Comparison of ENCODE assay signal across 1 cellular context in genomic region chr22:37197451-37198289, GRCh38.
TF ChIP-seq lines count a peak whose summit lies in the region.

No MANE protein-coding gene starts in this region.

TF ChIP-seq in HepG2, 621 proteins besides CTCF, POLR2A, EP300 and RAD21 (continued from another document and continues in another):
- TF ChIP-seq ZHX1 (CRISPR knock-in tag; IDR thresholded peaks at IDR 0.05; ENCODE audit: low read depth): no peak
- no peak for TF ChIP-seq CEBPG (CRISPR knock-in tag; IDR thresholded peaks at IDR 0.05)
- TF ChIP-seq HDAC2 (CRISPR knock-in tag; IDR thresholded peaks at IDR 0.05): 0 out of 2 replicates have a peak, but pooled peaks have one; percentile 11
- 0 out of 2 replicates have a peak, but pooled peaks have one; percentile 1 for TF ChIP-seq ZNF343 (CRISPR knock-in tag; IDR thresholded peaks at IDR 0.05)
- TF ChIP-seq HMGXB3 (CRISPR knock-in tag; IDR thresholded peaks at IDR 0.05; ENCODE audit: borderline replicate concordance): no peak
- no peak for TF ChIP-seq ARHGAP35 (CRISPR knock-in tag; IDR thresholded peaks at IDR 0.05; ENCODE audit: borderline replicate concordance)
- TF ChIP-seq TEAD3 (CRISPR knock-in tag; optimal IDR thresholded peaks at IDR 0.05; ENCODE audit: borderline replicate concordance): no peak
- no peak for TF ChIP-seq POLR2AphosphoS2 (IDR thresholded peaks at IDR 0.05; ENCODE audit: low read depth, low read length)
- TF ChIP-seq ZBTB42 (CRISPR knock-in tag; IDR thresholded peaks at IDR 0.05): no peak
- no peak for TF ChIP-seq ZNF646 (CRISPR knock-in tag; IDR thresholded peaks at IDR 0.05)
- no peak for TF ChIP-seq GABPB1 (CRISPR knock-in tag; IDR thresholded peaks at IDR 0.05)
- 0 out of 2 replicates have a peak, but pooled peaks have one; percentile 52 for TF ChIP-seq ZNF788 (CRISPR knock-in tag; IDR thresholded peaks at IDR 0.05; ENCODE audit: borderline replicate concordance)
- TF ChIP-seq SMAD3 (CRISPR knock-in tag; IDR thresholded peaks at IDR 0.05): no peak
- no peak for TF ChIP-seq IRF9 (CRISPR knock-in tag; IDR thresholded peaks at IDR 0.05; ENCODE audit: borderline replicate concordance)
- no peak; the same call in 1 of the 2 replicates for TF ChIP-seq ZNF891 (CRISPR knock-in tag; IDR thresholded peaks at IDR 0.05)
- TF ChIP-seq UBTF (CRISPR knock-in tag; IDR thresholded peaks at IDR 0.05): no peak; the same call in 1 of the 2 replicates
- no peak for TF ChIP-seq USF2 (IDR thresholded peaks at IDR 0.05; ENCODE audit: low read depth, low read length)
- TF ChIP-seq USF2 (CRISPR knock-in tag; IDR thresholded peaks at IDR 0.05; ENCODE audit: borderline replicate concordance): 0 out of 2 replicates have a peak, but pooled peaks have one; percentile 14
- no peak for TF ChIP-seq KLF12 (CRISPR knock-in tag; IDR thresholded peaks at IDR 0.05; ENCODE audit: borderline replicate concordance)
- TF ChIP-seq MATR3 (CRISPR knock-in tag; IDR thresholded peaks at IDR 0.05): no peak
- TF ChIP-seq ZNF331 (CRISPR knock-in tag; IDR thresholded peaks at IDR 0.05): no peak
- TF ChIP-seq ZNF337 (CRISPR knock-in tag; IDR thresholded peaks at IDR 0.05; ENCODE audit: borderline replicate concordance, low read depth): no peak
- 0 out of 2 replicates have a peak, but pooled peaks have one; percentile 45 for TF ChIP-seq HNRNPL (IDR thresholded peaks at IDR 0.05; ENCODE audit: low read depth, low read length)
- no peak for TF ChIP-seq ZFP62 (CRISPR knock-in tag; IDR thresholded peaks at IDR 0.05)
- TF ChIP-seq ZNF619 (CRISPR knock-in tag; IDR thresholded peaks at IDR 0.05): no peak
- peak; percentile 4; the same call in 1 of the 2 replicates for TF ChIP-seq NFE2L2 (IDR thresholded peaks at IDR 0.05; ENCODE audit: low read length)
- no peak for TF ChIP-seq SRSF1 (optimal IDR thresholded peaks at IDR 0.05; ENCODE audit: low read depth, low read length)
- no peak for TF ChIP-seq ZBTB2 (CRISPR knock-in tag; IDR thresholded peaks at IDR 0.05; ENCODE audit: low read depth)
- no peak for TF ChIP-seq SALL2 (CRISPR knock-in tag; IDR thresholded peaks at IDR 0.05)
- TF ChIP-seq ZNF251 (CRISPR knock-in tag; IDR thresholded peaks at IDR 0.05): no peak
- TF ChIP-seq ZNF292 (CRISPR knock-in tag; IDR thresholded peaks at IDR 0.05; ENCODE audit: borderline replicate concordance, low read depth): no peak
- TF ChIP-seq MAFF (IDR thresholded peaks at IDR 0.05; ENCODE audit: low read depth, low read length): peak; percentile 29; the same call in 1 of the 2 replicates
- TF ChIP-seq ATF7-NPFF (CRISPR knock-in tag; IDR thresholded peaks at IDR 0.05; ENCODE audit: low read depth): no peak
- no peak for TF ChIP-seq MAZ (IDR thresholded peaks at IDR 0.05; ENCODE audit: borderline replicate concordance, low read depth, low read length)
- no peak for TF ChIP-seq MAZ (CRISPR knock-in tag; IDR thresholded peaks at IDR 0.05; ENCODE audit: low read depth)
- no peak for TF ChIP-seq ZFP82 (CRISPR knock-in tag; IDR thresholded peaks at IDR 0.05; ENCODE audit: borderline replicate concordance)
- no peak; the same call in 1 of the 2 replicates for TF ChIP-seq ZNF124 (CRISPR knock-in tag; IDR thresholded peaks at IDR 0.05)
- no peak for TF ChIP-seq PPARG (CRISPR knock-in tag; conservative IDR thresholded peaks at IDR 0.05)
